1 cellular context compared by ENCODE assay signal in genomic region chr3:114609952-114610351, GRCh38.
TF ChIP-seq lines count a peak whose summit lies in the region.

No MANE protein-coding gene starts in this region.

TF ChIP-seq in HCT116, 20 proteins besides CTCF, POLR2A, EP300 and RAD21 (continued from another document):
- TF ChIP-seq REST (IDR thresholded peaks at IDR 0.05; ENCODE audit: low read depth) (no peak), EZH2phosphoT487 (IDR thresholded peaks at IDR 0.05; ENCODE audit: borderline replicate concordance) (no peak), ZFX (IDR thresholded peaks at IDR 0.05) (no peak), MAX (IDR thresholded peaks at IDR 0.05) (no peak), FOSL1 (IDR thresholded peaks at IDR 0.05; ENCODE audit: low read depth) (no peak), SRF (IDR thresholded peaks at IDR 0.05; ENCODE audit: low read depth) (no peak), CEBPB (IDR thresholded peaks at IDR 0.05; ENCODE audit: low read depth) (no peak), SIN3A (IDR thresholded peaks at IDR 0.05; ENCODE audit: low read depth) (no peak), ELF1 (IDR thresholded peaks at IDR 0.05; ENCODE audit: borderline replicate concordance, low read depth) (no peak), SP1 (IDR thresholded peaks at IDR 0.05; ENCODE audit: low read depth) (no peak)
